In genomic region chr21:43810505-43811261, GRCh38 we compare ENCODE assay signal across 8 cellular contexts. TPM values are rescaled to one million over a fixed set of nuclear protein-coding genes. Genes with fewer than 3 reads are reported as not detected.
DNase-seq lines count a peak whose midpoint lies in the region; ATAC-seq lines count a peak whose summit lies in the region.

No MANE protein-coding gene starts in this region.

- ATAC-seq in HG03342 (IDR thresholded peaks at IDR 0.05; ENCODE audit: unreplicated experiment): peak; percentile 50

- DNase-seq in SIG-M5 treated with dmso at 0.1 percent for 504 hours (lab: John Stamatoyannopoulos, UW; ENCODE audit: unreplicated experiment) (peak; percentile 82), SIG-M5 (lab: John Stamatoyannopoulos, UW) (no peak), NCI-H748 treated with DMSO at 0.1 percent for 48 hours (lab: John Stamatoyannopoulos, UW) (peak; percentile 18), dermis microvascular lymphatic vessel endothelial cell (ENCODE audit: low read depth in 2 of 2) (peak; percentile 38 to 64), lung microvascular endothelial cell (ENCODE audit: low read depth in 2 of 2) (peak; percentile 64 to 80)
- peak; percentile 98 to 99 for DNase-seq in activated CD4-positive, alpha-beta T cell treated with anti-CD3 and anti-CD28 coated beads, Interleukin-2, amount 50 U/mL, for 48 hours
- peak; percentile 67 for DNase-seq in stimulated activated CD8-positive, alpha-beta memory T cell treated with anti-CD3 and anti-CD28 coated beads, Interleukin-12 subunit alpha, Interleukin-12 subunit beta, amount 100 ng/mL, for 24 hours (ENCODE audit: extremely low read depth)

RNA-seq across cellular contexts. Expression of gene RRP1, which starts 21.3 kb away (rescaled TPM):
- total RNA-seq in dermis microvascular lymphatic vessel endothelial cell: 12.6 and 15.6 TPM in 2 replicates
- total RNA-seq in lung microvascular endothelial cell: 11.1 and 13.9 TPM in 2 replicates

RNA-seq across cellular contexts. Expression of gene CSTB, which starts 34.6 kb away (rescaled TPM):
- total RNA-seq in dermis microvascular lymphatic vessel endothelial cell (15.4 and 17.6 TPM in 2 replicates), lung microvascular endothelial cell (13.1 and 23.0 TPM in 2 replicates)

RNA-seq across cellular contexts. Expression of gene AGPAT3, which starts 54.3 kb away (rescaled TPM):
- total RNA-seq in dermis microvascular lymphatic vessel endothelial cell: 34.4 and 46.8 TPM in 2 replicates
- 27.0 and 39.7 TPM in 2 replicates for total RNA-seq in lung microvascular endothelial cell
